Comparison of ENCODE assay signal across 13 cellular contexts in genomic region chr10:4766449-4766848, GRCh38. TPM values are rescaled to one million over a fixed set of nuclear protein-coding genes. Genes with fewer than 3 reads are reported as not detected.
DNase-seq lines count a peak whose midpoint lies in the region; TF ChIP-seq lines count a peak whose summit lies in the region.
"Had no signal": no experiment of that assay in that cellular context is flagged by ENCODE, and none has a peak within 500 bp of the region (broad histone marks: within the 10 kb centered on the region; RNA-seq: fewer than 3 reads in every experiment).

No MANE protein-coding gene starts in this region.

- no peak overlapping the region for H3K4me2 ChIP-seq in neuronal stem cell (ENCODE audit: insufficient read depth, low read length, poor library complexity, severe bottlenecking)

- H3K79me1 ChIP-seq in neuronal stem cell (ENCODE audit: low read depth, low read length): no peaks in the 10 kb centered on the region

- H2BK120ac ChIP-seq in neuronal stem cell (ENCODE audit: low read depth, low read length): no peak overlapping the region

- no TSS peak for BruUV-seq in Calu3 (replicated peaks; lab: Mats Ljungman, UMichigan)

- no CpG with 5 or more reads among the region's 3 CpGs for whole genome bisulfite sequencing in neuronal stem cell (ENCODE audit: extremely low coverage in 2 of 2, insufficient read length in 2 of 2, insufficient replicate concordance in 1 of 2), 2 donors

- DNase-seq in Calu3 (no peak), RPMI7951 (ENCODE audit: low read depth) (peak; percentile 80), fibroblast of mammary gland (ENCODE audit: low read depth) (peak; percentile 49), neuronal stem cell (ENCODE audit: low spot score) (no peak), COR-L47 (lab: John Stamatoyannopoulos, UW) (no peak), activated T-cell treated with anti-CD3 and anti-CD28 coated beads for 4 hours (no peak), NCI-H774 (lab: John Stamatoyannopoulos, UW) (no peak)
- no peak for DNase-seq in activated CD8-positive, alpha-beta memory T cell treated with anti-CD3 and anti-CD28 coated beads for 24 hours
- DNase-seq: activated CD4-positive, alpha-beta T cell treated with anti-CD3 and anti-CD28 coated beads for 36 hours; activated T-cell treated with anti-CD3 and anti-CD28 coated beads, Interleukin-2, amount 50 U/mL, for 1 hour; GOT3; NCI-H1436 had no signal

- H3K27me3 Mint-ChIP-seq in Calu3 (ENCODE audit: unreplicated experiment): no peaks in the 10 kb centered on the region

- H3K4ac ChIP-seq in neuronal stem cell (ENCODE audit: low read length): no peak overlapping the region

- H4K8ac ChIP-seq in neuronal stem cell (ENCODE audit: low read depth, low read length): no peak overlapping the region

- no peak overlapping the region for H2BK5ac ChIP-seq in neuronal stem cell (ENCODE audit: low read length)

- H3K9ac ChIP-seq in neuronal stem cell (ENCODE audit: low read depth, low read length, poor library complexity): no peak overlapping the region

- CTCF ChIA-PET in Calu3 (lab: Charles Lee): interaction anchor here (0.6 to 1.6 kb wide), 7 partner anchors 11 to 1569 kb away, joined by 3 to 5 read pairs (median 3); no protein-coding TSS in a partner anchor

- peak overlapping the region; percentile 44 for H3K4me3 Mint-ChIP-seq in Calu3 (ENCODE audit: low read depth, unreplicated experiment)
- H3K4me3 Mint-ChIP-seq: activated CD4-positive, alpha-beta T cell treated with anti-CD3 and anti-CD28 coated beads for 36 hours; mesothelial cell of epicardium had no signal

- H3K27ac ChIP-seq in neuronal stem cell (replicated peaks; ENCODE audit: low read length): no peak overlapping the region

- no peaks in the 10 kb centered on the region for H3K9me3 ChIP-seq in neuronal stem cell (replicated peaks in 1 of 2; ENCODE audit: control insufficient read depth in 2 of 2, insufficient read depth in 1 of 2, low read depth in 1 of 2, low read length in 2 of 2)

- H2AFZ ChIP-seq in neuronal stem cell (ENCODE audit: low read length): peak overlapping the region; percentile 6

- no peak overlapping the region for H3K18ac ChIP-seq in neuronal stem cell (ENCODE audit: low read length)

- intact Hi-C loops in Calu3 (cut with micrococcal nuclease; ENCODE audit: unreplicated experiment): loop anchor here (2.0 to 10.0 kb wide), 6 partner anchors 40 to 1574 kb away; no protein-coding TSS in a partner anchor

- TF ChIP-seq CTCF in Calu3 (IDR thresholded peaks at IDR 0.05; ENCODE audit: unreplicated experiment) (no peak), fibroblast of mammary gland (conservative IDR thresholded peaks at IDR 0.05; ENCODE audit: control insufficient read depth, insufficient read depth, low read depth, low read length) (no peak)

- no peak overlapping the region for H2AK5ac ChIP-seq in neuronal stem cell (ENCODE audit: low read depth, low read length)

- no peaks in the 10 kb centered on the region for H3K27me3 ChIP-seq in neuronal stem cell (ENCODE audit: control insufficient read depth in 3 of 3, insufficient read depth in 3 of 3, low read depth in 1 of 3, low read length in 3 of 3)

- no peaks in the 10 kb centered on the region for H3K36me3 ChIP-seq in neuronal stem cell (replicated peaks in 1 of 2; ENCODE audit: control insufficient read depth in 2 of 2, insufficient read depth in 2 of 2, low read length in 2 of 2)

- H3K4me1 Mint-ChIP-seq in Calu3 (ENCODE audit: low read depth, unreplicated experiment): peaks cover 73% of the 10 kb centered on the region

- H3K4me1 ChIP-seq in neuronal stem cell (ENCODE audit: control insufficient read depth in 2 of 2, insufficient read depth in 1 of 2, low read depth in 1 of 2, low read length in 2 of 2): peaks cover 0 to 17% of the 10 kb centered on the region in 2 donors

- H2BK12ac ChIP-seq in neuronal stem cell (ENCODE audit: low read length): no peak overlapping the region

- no peak overlapping the region for H3K23ac ChIP-seq in neuronal stem cell (ENCODE audit: low read depth, low read length, poor library complexity)

- H3K27ac Mint-ChIP-seq in Calu3 (ENCODE audit: unreplicated experiment): peak overlapping the region; percentile 89
- H3K27ac Mint-ChIP-seq: activated CD4-positive, alpha-beta T cell treated with anti-CD3 and anti-CD28 coated beads for 36 hours; mesothelial cell of epicardium had no signal

- no peak overlapping the region for H3K14ac ChIP-seq in neuronal stem cell (ENCODE audit: low read length)

- H3K4me3 ChIP-seq in fibroblast of mammary gland (ENCODE audit: control insufficient read depth, low read depth, low read length) (no peak overlapping the region), neuronal stem cell (ENCODE audit: low read length in 2 of 2) (no peak overlapping the region)

- no peaks in the 10 kb centered on the region for H3K9me3 Mint-ChIP-seq in Calu3 (ENCODE audit: low read depth, unreplicated experiment)
- H3K9me3 Mint-ChIP-seq: mesothelial cell of epicardium had no signal

- peaks cover 42% of the 10 kb centered on the region for H3K36me3 Mint-ChIP-seq in Calu3 (ENCODE audit: insufficient read depth, unreplicated experiment)
- H3K36me3 Mint-ChIP-seq: mesothelial cell of epicardium had no signal

- H4K91ac ChIP-seq in neuronal stem cell (ENCODE audit: low read depth, low read length, poor library complexity): no peak overlapping the region

- no peak overlapping the region for H2BK15ac ChIP-seq in neuronal stem cell (ENCODE audit: low read length)

RNA-seq across cellular contexts. Expression of gene AKR1E2, which starts 59.6 kb away (rescaled TPM):
- total RNA-seq in Calu3 (2022): 1.1 and 2.8 TPM in 2 replicates
- 18.0 and 21.1 TPM in 2 replicates for total RNA-seq in RPMI7951 (2014; rRNA removed; shearing (Covaris generic))
- 1.2 TPM for polyA plus RNA-seq in neuronal stem cell (2013, experiment 1 of 2)
- 1.1 TPM for polyA plus RNA-seq in neuronal stem cell (2013, experiment 2 of 2)

Comparison
In these comparisons a context has a peak if more than half of its experiments do, and no peak if none do; other contexts are left out.
1. DNase-seq: peak in RPMI7951 (single experiment) and fibroblast of mammary gland (single experiment); none in Calu3 (single experiment), neuronal stem cell (single experiment), activated CD8-positive, alpha-beta memory T cell treated with anti-CD3 and anti-CD28 coated beads for 24 hours (single experiment), COR-L47 (single experiment), activated T-cell treated with anti-CD3 and anti-CD28 coated beads for 4 hours (single experiment) and NCI-H774 (single experiment).